Comparison of ENCODE assay signal across 8 cellular contexts in the genomic region with DNA sequence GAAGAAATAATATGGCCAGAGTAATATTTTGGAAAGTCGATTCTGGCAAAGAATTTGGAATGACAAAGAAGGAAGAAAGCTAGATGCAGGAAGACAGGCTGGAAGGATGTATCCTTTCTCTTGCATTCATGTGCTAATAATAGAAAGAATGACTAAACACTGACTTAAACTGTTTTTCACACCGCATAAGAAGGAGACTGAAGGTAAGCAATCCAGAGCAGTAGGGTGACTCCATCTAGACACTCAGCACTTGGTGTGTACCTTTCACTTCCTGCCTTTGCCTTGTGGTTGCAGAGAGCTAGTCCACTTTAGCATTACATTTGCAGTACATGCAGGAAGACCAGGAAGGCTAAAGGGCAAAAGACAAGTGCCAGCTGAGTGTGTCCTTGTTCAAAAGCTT.
A peak's percentile ranks its signal among the peaks of the same experiment; 100 is the strongest.
DNase-seq lines count a peak whose midpoint lies in the region; ATAC-seq and TF ChIP-seq lines count a peak whose summit lies in the region.

No MANE protein-coding gene starts in this region.

- H3K4me3 Mint-ChIP-seq in HFFc6 = peak overlapping the region; percentile 64; the same call in 1 of the 2 replicates
- no peak overlapping the region for H3K4me3 Mint-ChIP-seq in Calu3 (ENCODE audit: low read depth, unreplicated experiment)

- H3K9me3 Mint-ChIP-seq in HFFc6 = no peaks in the 10 kb centered on the region
- H3K9me3 Mint-ChIP-seq in Calu3 (ENCODE audit: low read depth, unreplicated experiment) = peaks cover 3% of the 10 kb centered on the region

- peak; percentile 63 for ATAC-seq in GM18498 (IDR thresholded peaks at IDR 0.05; ENCODE audit: unreplicated experiment)
- ATAC-seq in SK-N-SH treated with all-trans-retinoic acid at 6 μM for 48 hours = peak; percentile 42; the same call in 2 of the 3 replicates
- ATAC-seq in left lobe of liver = peak; percentile 38

- no TSS peak for BruUV-seq in Calu3 (replicated peaks; lab: Mats Ljungman, UMichigan)

- peak overlapping the region; percentile 46; the same call in 1 of the 2 replicates for H3K27ac Mint-ChIP-seq in HFFc6
- H3K27ac Mint-ChIP-seq in Calu3 (ENCODE audit: unreplicated experiment) = no peak overlapping the region

- no peak for TF ChIP-seq CTCF in HFFc6 (IDR thresholded peaks at IDR 0.05)
- no peak for TF ChIP-seq CTCF in Calu3 (IDR thresholded peaks at IDR 0.05; ENCODE audit: unreplicated experiment)

- H3K4me1 Mint-ChIP-seq in HFFc6 (ENCODE audit: low read depth) (peaks cover 52% of the 10 kb centered on the region), Calu3 (ENCODE audit: low read depth, unreplicated experiment) (peaks cover 27% of the 10 kb centered on the region)

- H3K27me3 Mint-ChIP-seq in HFFc6 (ENCODE audit: insufficient read depth) (no peaks in the 10 kb centered on the region), Calu3 (ENCODE audit: unreplicated experiment) (no peaks in the 10 kb centered on the region)

- peak; percentile 64 for DNase-seq in HFFc6
- DNase-seq in left lobe of liver (ENCODE audit: low spot score) = no peak
- no peak for DNase-seq in hippocampal formation (lab: John Stamatoyannopoulos, UW)
- no peak for DNase-seq in Calu3
- no peak for DNase-seq in GM19238 (ENCODE audit: insufficient read length, low spot score)
- DNase-seq in NCI-H748 treated with DMSO at 0.1 percent for 48 hours (lab: John Stamatoyannopoulos, UW) = no peak

- peaks cover 10% of the 10 kb centered on the region; the same call in 1 of the 2 replicates for H3K36me3 Mint-ChIP-seq in HFFc6 (ENCODE audit: low read depth)
- no peaks in the 10 kb centered on the region for H3K36me3 Mint-ChIP-seq in Calu3 (ENCODE audit: insufficient read depth, unreplicated experiment)

- CTCF ChIA-PET in Calu3 (lab: Charles Lee) = interaction anchor here (1.6 kb wide), 1 partner anchor 10 kb away, joined by 4 read pairs; no protein-coding TSS in a partner anchor

- intact Hi-C loops in Calu3 (cut with micrococcal nuclease; ENCODE audit: unreplicated experiment) = no loop called here

TF ChIP-seq in SK-N-SH treated with all-trans-retinoic acid at 6 μM for 48 hours, 23 proteins besides CTCF, POLR2A, EP300 and RAD21:
- no peak for TF ChIP-seq ESRRG (CRISPR knock-in tag; IDR thresholded peaks at IDR 0.05)
- no peak for TF ChIP-seq ARNTL (CRISPR knock-in tag; IDR thresholded peaks at IDR 0.05; ENCODE audit: borderline replicate concordance, low read depth)
- no peak for TF ChIP-seq CREB5 (CRISPR knock-in tag; IDR thresholded peaks at IDR 0.05; ENCODE audit: low read depth)
- no peak for TF ChIP-seq ISL1 (CRISPR knock-in tag; IDR thresholded peaks at IDR 0.05)
- no peak for TF ChIP-seq OSR1 (CRISPR knock-in tag; IDR thresholded peaks at IDR 0.05)
- no peak for TF ChIP-seq ZFP30 (CRISPR knock-in tag; IDR thresholded peaks at IDR 0.05)
- no peak for TF ChIP-seq CSRNP3 (CRISPR knock-in tag; IDR thresholded peaks at IDR 0.05)
